28 cellular contexts compared by ENCODE assay signal in the genomic region with DNA sequence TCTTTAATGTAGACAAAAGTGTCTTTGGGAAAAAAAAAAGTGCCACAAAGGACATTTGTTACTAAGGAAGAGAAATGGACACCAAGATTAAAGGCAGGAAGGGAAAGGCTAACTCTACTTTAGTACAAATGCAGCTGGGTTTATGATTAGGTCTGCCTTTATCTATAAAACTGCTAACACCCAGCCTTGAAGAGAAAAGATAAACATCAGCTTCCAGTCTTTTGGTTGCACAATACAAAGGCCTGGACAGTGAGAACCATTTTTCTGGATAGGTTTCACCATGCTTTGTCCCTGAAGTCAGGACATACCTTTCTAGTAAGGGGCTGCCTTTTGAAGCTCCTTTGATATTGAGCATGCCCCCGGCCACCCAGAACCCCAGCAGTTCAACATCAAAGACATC. TPM values are rescaled to one million over a fixed set of nuclear protein-coding genes. Genes with fewer than 3 reads are reported as not detected.
"Had no signal": no experiment of that assay in that cellular context is flagged by ENCODE, and none has a peak within 500 bp of the region (broad histone marks: within the 10 kb centered on the region; RNA-seq: fewer than 3 reads in every experiment).

No MANE protein-coding gene starts in this region.

- H3K9ac ChIP-seq: neural progenitor cell, parathyroid adenoma had no signal

- ATAC-seq: natural killer cell; psoas muscle; right cardiac atrium; sciatic nerve; stimulated activated memory B cell treated with anti-CD40 and anti-IgM and Interleukin-4, amounts not matched to agents 10 μg/mL and 1 μg/mL and 100 μg/mL, for 72 hours; stimulated activated naive CD8-positive, alpha-beta T cell treated with anti-CD3 and anti-CD28 coated beads, Interleukin-15, amount 100 ng/mL, for 72 hours; stimulated activated naive CD8-positive, alpha-beta T cell treated with anti-CD3 and anti-CD28 coated beads, Interleukin-15, Interleukin-2, amounts not matched to agents 100 U/mL and 50 U/mL, for 24 hours; upper lobe of right lung had no signal

- H3K4me1 ChIP-seq: neural progenitor cell, parathyroid adenoma, psoas muscle, spleen, suprapubic skin, testis, tibial artery, transverse colon, upper lobe of right lung, uterus had no signal

- H3K9me3 ChIP-seq: ovary, testis had no signal

- H3K27me3 ChIP-seq: neural progenitor cell, ovary, spleen, suprapubic skin, testis, tibial artery, transverse colon, upper lobe of right lung, uterus had no signal

- H3K4me2 ChIP-seq: neural progenitor cell, smooth muscle cell had no signal

- DNase-seq: natural killer cell; occipital lobe; ovary; posterior cingulate gyrus; psoas muscle; right cardiac atrium; spleen; stimulated activated CD4-positive, alpha-beta T cell treated with anti-CD3 and anti-CD28 coated beads, Interleukin-12 subunit alpha, Interleukin-12 subunit beta, amount 100 ng/mL, for 4 hours; stimulated activated CD4-positive, alpha-beta T cell treated with anti-CD3 and anti-CD28 coated beads, Interleukin-1b, Interleukin-23, amount 100 ng/mL, for 48 hours; stimulated activated CD4-positive, alpha-beta T cell treated with anti-CD3 and anti-CD28 coated beads, Interleukin-4, amount 100 ng/mL, for 1 hour; stimulated activated CD4-positive, alpha-beta T cell treated with anti-CD3 and anti-CD28 coated beads, Interleukin-4, amount 100 ng/mL, for 4 hours; stimulated activated CD8-positive, alpha-beta memory T cell treated with anti-CD3 and anti-CD28 coated beads, Interleukin-4, amount 100 ng/mL, for 48 hours; stimulated activated naive CD4-positive, alpha-beta T cell; stimulated activated naive CD8-positive, alpha-beta T cell treated with anti-CD3 and anti-CD28 coated beads, Interleukin-15, amount 100 ng/mL, for 72 hours; stimulated activated naive CD8-positive, alpha-beta T cell treated with anti-CD3 and anti-CD28 coated beads, Interleukin-15, Interleukin-2, amounts not matched to agents 100 U/mL and 50 U/mL, for 24 hours; substantia nigra; testis; tibial artery; transverse colon; upper lobe of right lung; uterus had no signal

- H3K79me2 ChIP-seq: parathyroid adenoma had no signal

- H3K4me3 ChIP-seq: neural progenitor cell, ovary, psoas muscle, skin epidermis, smooth muscle cell, spleen, suprapubic skin, testis, tibial artery, transverse colon, upper lobe of right lung, uterus had no signal

- H3K36me3 ChIP-seq: neural progenitor cell, ovary, spleen, suprapubic skin, transverse colon, upper lobe of right lung, uterus had no signal

- H2AFZ ChIP-seq: neural progenitor cell, parathyroid adenoma had no signal

- H3K27ac ChIP-seq: neural progenitor cell, ovary, parathyroid adenoma, psoas muscle, skin epidermis, spleen, suprapubic skin, testis, tibial artery, transverse colon, upper lobe of right lung, uterus had no signal

RNA-seq across cellular contexts. Expression of gene ZNF248, which starts 45.1 kb away (rescaled TPM):
- total RNA-seq: smooth muscle cell had no signal
- polyA plus RNA-seq: smooth muscle cell had no signal
